1 cellular context compared by ENCODE assay signal in genomic region chr14:34365309-34365915, GRCh38.
TF ChIP-seq lines count a peak whose summit lies in the region.

No MANE protein-coding gene starts in this region.

TF ChIP-seq in HepG2, 621 proteins besides CTCF, POLR2A, EP300 and RAD21 (continued from another document and continues in another):
- TF ChIP-seq ZBTB33 (CRISPR knock-in tag; IDR thresholded peaks at IDR 0.05), result no peak
- TF ChIP-seq ZNF460 (CRISPR knock-in tag; IDR thresholded peaks at IDR 0.05; ENCODE audit: borderline replicate concordance), result no peak
- no peak for TF ChIP-seq ATF6 (CRISPR knock-in tag; conservative IDR thresholded peaks at IDR 0.05)
- TF ChIP-seq MEIS1 (CRISPR knock-in tag; IDR thresholded peaks at IDR 0.05; ENCODE audit: borderline replicate concordance), result no peak
- no peak for TF ChIP-seq BCL6 (CRISPR knock-in tag; IDR thresholded peaks at IDR 0.05)
- TF ChIP-seq IRX3 (CRISPR knock-in tag; IDR thresholded peaks at IDR 0.05; ENCODE audit: borderline replicate concordance, low read depth), result no peak
- TF ChIP-seq JUNB (CRISPR knock-in tag; IDR thresholded peaks at IDR 0.05; ENCODE audit: borderline replicate concordance), result no peak
- TF ChIP-seq NFIB (CRISPR knock-in tag; IDR thresholded peaks at IDR 0.05; ENCODE audit: borderline replicate concordance), result no peak
- TF ChIP-seq MTF2 (CRISPR knock-in tag; IDR thresholded peaks at IDR 0.05; ENCODE audit: borderline replicate concordance), result no peak
- TF ChIP-seq ZMYM2 (CRISPR knock-in tag; IDR thresholded peaks at IDR 0.05), result 0 out of 2 replicates have a peak, but pooled peaks have one; percentile 55
- no peak for TF ChIP-seq SKIL (CRISPR knock-in tag; IDR thresholded peaks at IDR 0.05; ENCODE audit: borderline replicate concordance)
- TF ChIP-seq ZNF788 (CRISPR knock-in tag; IDR thresholded peaks at IDR 0.05; ENCODE audit: borderline replicate concordance), result no peak
- TF ChIP-seq ZNF296 (CRISPR knock-in tag; conservative IDR thresholded peaks at IDR 0.05), result no peak
- TF ChIP-seq ZNF292 (CRISPR knock-in tag; IDR thresholded peaks at IDR 0.05; ENCODE audit: borderline replicate concordance, low read depth), result no peak
- no peak for TF ChIP-seq CBX5 (CRISPR knock-in tag; IDR thresholded peaks at IDR 0.05; ENCODE audit: borderline replicate concordance)
- no peak for TF ChIP-seq ZMAT3 (CRISPR knock-in tag; conservative IDR thresholded peaks at IDR 0.05)
- TF ChIP-seq ZNF550 (CRISPR knock-in tag; IDR thresholded peaks at IDR 0.05; ENCODE audit: borderline replicate concordance), result no peak
- TF ChIP-seq ZFX (CRISPR knock-in tag; IDR thresholded peaks at IDR 0.05; ENCODE audit: low read depth), result no peak
- no peak for TF ChIP-seq ZNF446 (CRISPR knock-in tag; IDR thresholded peaks at IDR 0.05)
- no peak for TF ChIP-seq ZNF557 (CRISPR knock-in tag; IDR thresholded peaks at IDR 0.05)
- no peak for TF ChIP-seq ZNF496 (CRISPR knock-in tag; IDR thresholded peaks at IDR 0.05; ENCODE audit: insufficient replicate concordance)
- 0 out of 2 replicates have a peak, but pooled peaks have one; percentile 3 for TF ChIP-seq ATF7 (IDR thresholded peaks at IDR 0.05)
- no peak for TF ChIP-seq ATF7 (CRISPR knock-in tag; IDR thresholded peaks at IDR 0.05)
- TF ChIP-seq, protein P1, sequence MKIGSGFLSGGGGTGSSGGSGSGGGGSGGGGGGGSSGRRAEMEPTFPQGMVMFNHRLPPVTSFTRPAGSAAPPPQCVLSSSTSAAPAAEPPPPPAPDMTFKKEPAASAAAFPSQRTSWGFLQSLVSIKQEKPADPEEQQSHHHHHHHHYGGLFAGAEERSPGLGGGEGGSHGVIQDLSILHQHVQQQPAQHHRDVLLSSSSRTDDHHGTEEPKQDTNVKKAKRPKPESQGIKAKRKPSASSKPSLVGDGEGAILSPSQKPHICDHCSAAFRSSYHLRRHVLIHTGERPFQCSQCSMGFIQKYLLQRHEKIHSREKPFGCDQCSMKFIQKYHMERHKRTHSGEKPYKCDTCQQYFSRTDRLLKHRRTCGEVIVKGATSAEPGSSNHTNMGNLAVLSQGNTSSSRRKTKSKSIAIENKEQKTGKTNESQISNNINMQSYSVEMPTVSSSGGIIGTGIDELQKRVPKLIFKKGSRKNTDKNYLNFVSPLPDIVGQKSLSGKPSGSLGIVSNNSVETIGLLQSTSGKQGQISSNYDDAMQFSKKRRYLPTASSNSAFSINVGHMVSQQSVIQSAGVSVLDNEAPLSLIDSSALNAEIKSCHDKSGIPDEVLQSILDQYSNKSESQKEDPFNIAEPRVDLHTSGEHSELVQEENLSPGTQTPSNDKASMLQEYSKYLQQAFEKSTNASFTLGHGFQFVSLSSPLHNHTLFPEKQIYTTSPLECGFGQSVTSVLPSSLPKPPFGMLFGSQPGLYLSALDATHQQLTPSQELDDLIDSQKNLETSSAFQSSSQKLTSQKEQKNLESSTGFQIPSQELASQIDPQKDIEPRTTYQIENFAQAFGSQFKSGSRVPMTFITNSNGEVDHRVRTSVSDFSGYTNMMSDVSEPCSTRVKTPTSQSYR (CRISPR knock-in tag; IDR thresholded peaks at IDR 0.05; ENCODE audit: borderline replicate concordance), result no peak
- no peak for TF ChIP-seq MED13 (CRISPR knock-in tag; IDR thresholded peaks at IDR 0.05)
- no peak for TF ChIP-seq ZNF567 (CRISPR knock-in tag; IDR thresholded peaks at IDR 0.05; ENCODE audit: borderline replicate concordance)
- TF ChIP-seq GATA4 (IDR thresholded peaks at IDR 0.05; ENCODE audit: borderline replicate concordance, low read depth), result no peak
- no peak for TF ChIP-seq TBX2 (CRISPR knock-in tag; IDR thresholded peaks at IDR 0.05; ENCODE audit: borderline replicate concordance)
- TF ChIP-seq CHD4 (IDR thresholded peaks at IDR 0.05; ENCODE audit: borderline replicate concordance, low read length), result no peak
- TF ChIP-seq GATAD2A (CRISPR knock-in tag; IDR thresholded peaks at IDR 0.05), result no peak
- TF ChIP-seq ZNF83 (CRISPR knock-in tag; IDR thresholded peaks at IDR 0.05; ENCODE audit: borderline replicate concordance), result no peak
- TF ChIP-seq KDM6A (CRISPR knock-in tag; IDR thresholded peaks at IDR 0.05; ENCODE audit: low read depth), result no peak
- TF ChIP-seq, protein P2, sequence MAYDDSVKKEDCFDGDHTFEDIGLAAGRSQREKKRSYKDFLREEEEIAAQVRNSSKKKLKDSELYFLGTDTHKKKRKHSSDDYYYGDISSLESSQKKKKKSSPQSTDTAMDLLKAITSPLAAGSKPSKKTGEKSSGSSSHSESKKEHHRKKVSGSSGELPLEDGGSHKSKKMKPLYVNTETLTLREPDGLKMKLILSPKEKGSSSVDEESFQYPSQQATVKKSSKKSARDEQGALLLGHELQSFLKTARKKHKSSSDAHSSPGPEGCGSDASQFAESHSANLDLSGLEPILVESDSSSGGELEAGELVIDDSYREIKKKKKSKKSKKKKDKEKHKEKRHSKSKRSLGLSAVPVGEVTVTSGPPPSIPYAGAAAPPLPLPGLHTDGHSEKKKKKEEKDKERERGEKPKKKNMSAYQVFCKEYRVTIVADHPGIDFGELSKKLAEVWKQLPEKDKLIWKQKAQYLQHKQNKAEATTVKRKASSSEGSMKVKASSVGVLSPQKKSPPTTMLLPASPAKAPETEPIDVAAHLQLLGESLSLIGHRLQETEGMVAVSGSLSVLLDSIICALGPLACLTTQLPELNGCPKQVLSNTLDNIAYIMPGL (CRISPR knock-in tag; IDR thresholded peaks at IDR 0.05; ENCODE audit: borderline replicate concordance in 1 of 2, low read depth in 1 of 2), result peak; percentile 34 to 58; a peak in 3 of 4 replicates
- TF ChIP-seq, protein P3, sequence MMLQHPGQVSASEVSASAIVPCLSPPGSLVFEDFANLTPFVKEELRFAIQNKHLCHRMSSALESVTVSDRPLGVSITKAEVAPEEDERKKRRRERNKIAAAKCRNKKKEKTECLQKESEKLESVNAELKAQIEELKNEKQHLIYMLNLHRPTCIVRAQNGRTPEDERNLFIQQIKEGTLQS (CRISPR knock-in tag; IDR thresholded peaks at IDR 0.05), result no peak
- TF ChIP-seq RBM22 (optimal IDR thresholded peaks at IDR 0.05; ENCODE audit: low read length), result no peak
- TF ChIP-seq MLXIP (CRISPR knock-in tag; IDR thresholded peaks at IDR 0.05; ENCODE audit: borderline replicate concordance), result no peak
- no peak for TF ChIP-seq TSC22D2 (CRISPR knock-in tag; IDR thresholded peaks at IDR 0.05; ENCODE audit: borderline replicate concordance)
- TF ChIP-seq U2AF2 (IDR thresholded peaks at IDR 0.05; ENCODE audit: low read depth, low read length), result no peak
- no peak for TF ChIP-seq FOXJ3 (CRISPR knock-in tag; IDR thresholded peaks at IDR 0.05; ENCODE audit: borderline replicate concordance)
- no peak; the same call in 1 of the 2 replicates for TF ChIP-seq ZFP1 (CRISPR knock-in tag; IDR thresholded peaks at IDR 0.05)
- no peak for TF ChIP-seq BATF2 (CRISPR knock-in tag; IDR thresholded peaks at IDR 0.05)
- TF ChIP-seq MTF1 (CRISPR knock-in tag; IDR thresholded peaks at IDR 0.05), result no peak
- TF ChIP-seq DRAP1 (CRISPR knock-in tag; IDR thresholded peaks at IDR 0.05), result no peak
- TF ChIP-seq ZNF317 (CRISPR knock-in tag; IDR thresholded peaks at IDR 0.05), result no peak
- TF ChIP-seq MAZ (IDR thresholded peaks at IDR 0.05; ENCODE audit: borderline replicate concordance, low read depth, low read length), result no peak
- TF ChIP-seq MAZ (CRISPR knock-in tag; IDR thresholded peaks at IDR 0.05; ENCODE audit: low read depth), result no peak
- TF ChIP-seq GZF1 (CRISPR knock-in tag; IDR thresholded peaks at IDR 0.05), result no peak
- TF ChIP-seq MXD1 (CRISPR knock-in tag; IDR thresholded peaks at IDR 0.05), result no peak
- TF ChIP-seq AHR (CRISPR knock-in tag; IDR thresholded peaks at IDR 0.05), result no peak
- no peak for TF ChIP-seq ZNF674 (CRISPR knock-in tag; IDR thresholded peaks at IDR 0.05; ENCODE audit: low read depth)
- TF ChIP-seq STAT5B (CRISPR knock-in tag; IDR thresholded peaks at IDR 0.05), result no peak
- TF ChIP-seq HOXA3 (CRISPR knock-in tag; IDR thresholded peaks at IDR 0.05), result no peak
- no peak for TF ChIP-seq MLLT10 (CRISPR knock-in tag; IDR thresholded peaks at IDR 0.05)
- TF ChIP-seq HNRNPUL1 (IDR thresholded peaks at IDR 0.05; ENCODE audit: low read depth, low read length), result no peak
- TF ChIP-seq POLR2G (IDR thresholded peaks at IDR 0.05; ENCODE audit: low read depth, low read length), result no peak
- TF ChIP-seq MIXL1 (CRISPR knock-in tag; IDR thresholded peaks at IDR 0.05), result 0 out of 2 replicates have a peak, but pooled peaks have one; percentile 13
- no peak for TF ChIP-seq NR2F2 (IDR thresholded peaks at IDR 0.05; ENCODE audit: borderline replicate concordance, low read depth)
